Comparison of ENCODE assay signal across 11 cellular contexts in genomic region chr21:33937146-33937545, GRCh38. TPM values are rescaled to one million over a fixed set of nuclear protein-coding genes. Genes with fewer than 3 reads are reported as not detected.
A peak's percentile ranks its signal among the peaks of the same experiment; 100 is the strongest.
DNase-seq lines count a peak whose midpoint lies in the region; ATAC-seq and TF ChIP-seq lines count a peak whose summit lies in the region.
"Had no signal": no experiment of that assay in that cellular context is flagged by ENCODE, and none has a peak within 500 bp of the region (broad histone marks: within the 10 kb centered on the region; RNA-seq: fewer than 3 reads in every experiment).

No MANE protein-coding gene starts in this region.

- H2BK5ac ChIP-seq in H9 (ENCODE audit: insufficient read length, low read length): no peak overlapping the region

- H2BK15ac ChIP-seq in H9 (ENCODE audit: low read depth, low read length): no peak overlapping the region

- H3K79me2 ChIP-seq in H9 (ENCODE audit: insufficient read depth, low read length): peaks cover 1% of the 10 kb centered on the region; the same call in 1 of the 2 replicates
- H3K79me2 ChIP-seq in neural progenitor cell (ENCODE audit: low read depth): peaks cover 23% of the 10 kb centered on the region
- H3K79me2 ChIP-seq in MM.1S (ENCODE audit: low read length): no peaks in the 10 kb centered on the region

- no peak overlapping the region for H3K4ac ChIP-seq in H9 (ENCODE audit: low read depth, low read length)

- peaks cover 0 to 1% (median 0%) of the 10 kb centered on the region in 7 donors for H3K9me3 Mint-ChIP-seq in CD4-positive, CD25-positive, alpha-beta regulatory T cell
- peaks cover under 1% of the 10 kb centered on the region in 2 experiments; a peak in 2 of 5 replicates for H3K9me3 Mint-ChIP-seq in H9
- H3K9me3 Mint-ChIP-seq in activated T-helper 2 cell treated with anti-CD3 and anti-CD28 coated beads, Interferon-gamma antibody, Interleukin-2, Interleukin-4, amounts not matched to agents 10 μg/mL and 5 μg/mL and 100 μg/mL, durations not matched to agents 14 hours and 24 hours and 36 hours: no peaks in the 10 kb centered on the region
- H3K9me3 Mint-ChIP-seq in neural progenitor cell: peaks cover 4% of the 10 kb centered on the region

- intact Hi-C loops in activated T-helper 2 cell treated with anti-CD3 and anti-CD28 coated beads, Interferon-gamma antibody, Interleukin-2, Interleukin-4, amounts not matched to agents 10 μg/mL and 5 μg/mL and 100 μg/mL, durations not matched to agents 14 hours and 24 hours and 36 hours (cut with micrococcal nuclease): no loop called here

- no peaks in the 10 kb centered on the region for H3K27me3 Mint-ChIP-seq in CD4-positive, CD25-positive, alpha-beta regulatory T cell
- H3K27me3 Mint-ChIP-seq in H9 (ENCODE audit: low read depth) (no peaks in the 10 kb centered on the region), neural progenitor cell (ENCODE audit: insufficient read depth, low read depth) (peaks cover 2% of the 10 kb centered on the region)
- H3K27me3 Mint-ChIP-seq in activated T-helper 2 cell treated with anti-CD3 and anti-CD28 coated beads, Interferon-gamma antibody, Interleukin-2, Interleukin-4, amounts not matched to agents 10 μg/mL and 5 μg/mL and 100 μg/mL, durations not matched to agents 14 hours and 24 hours and 36 hours (ENCODE audit: low read depth): no peaks in the 10 kb centered on the region

- no peak overlapping the region for H2BK120ac ChIP-seq in H9 (ENCODE audit: low read depth, low read length, poor library complexity, severe bottlenecking)

- peaks cover 69% of the 10 kb centered on the region for H3K4me1 ChIP-seq in CD4-positive, CD25-positive, alpha-beta regulatory T cell (ENCODE audit: control insufficient read depth, insufficient read depth, low read length, poor library complexity, severe bottlenecking)
- H3K4me1 ChIP-seq in H9 (ENCODE audit: insufficient read depth, low read length) (peaks cover 4% of the 10 kb centered on the region; the same call in 1 of the 2 replicates), neural progenitor cell (peaks cover 4% of the 10 kb centered on the region), MM.1S (ENCODE audit: low read length) (no peaks in the 10 kb centered on the region)

- no peak overlapping the region for H3K9ac ChIP-seq in H9 (ENCODE audit: extremely low read depth, insufficient read length, low read length)
- no peak overlapping the region for H3K9ac ChIP-seq in neural progenitor cell
- H3K9ac ChIP-seq in MM.1S (ENCODE audit: low read length): no peak overlapping the region

- H2BK20ac ChIP-seq in H9 (ENCODE audit: low read depth, low read length, poor library complexity, severe bottlenecking): no peak overlapping the region

- H3F3A ChIP-seq in neural progenitor cell (ENCODE audit: low read depth) (no peaks in the 10 kb centered on the region), MM.1S (ENCODE audit: insufficient read depth, low read length) (no peaks in the 10 kb centered on the region)

- no peak overlapping the region for H3T11ph ChIP-seq in H9 (ENCODE audit: low read length)

- H3K36me3 ChIP-seq in CD4-positive, CD25-positive, alpha-beta regulatory T cell (ENCODE audit: control insufficient read depth, insufficient read depth, low read length): peaks cover 18% of the 10 kb centered on the region
- H3K36me3 ChIP-seq in neural progenitor cell (no peaks in the 10 kb centered on the region), MM.1S (replicated peaks; ENCODE audit: insufficient read depth, low read length) (no peaks in the 10 kb centered on the region)

- no peak for TF ChIP-seq CTCF in H9 (conservative IDR thresholded peaks at IDR 0.05)
- no peak for TF ChIP-seq CTCF in neural progenitor cell (IDR thresholded peaks at IDR 0.05)
- TF ChIP-seq CTCF in MM.1S (IDR thresholded peaks at IDR 0.05; ENCODE audit: low read length): no peak

- no peak overlapping the region for H2AFZ ChIP-seq in H9 (ENCODE audit: low read length)
- no peak overlapping the region for H2AFZ ChIP-seq in neural progenitor cell (replicated peaks)
- no peak overlapping the region for H2AFZ ChIP-seq in MM.1S (ENCODE audit: low read length)

- no peak for ATAC-seq in CD4-positive, CD25-positive, alpha-beta regulatory T cell (ENCODE audit: low read depth in 2 of 2)
- ATAC-seq: Panc1 had no signal

- no peak overlapping the region for H3K56ac ChIP-seq in H9 (ENCODE audit: insufficient read length, low read depth, low read length)

- no peak overlapping the region for H3K14ac ChIP-seq in H9 (ENCODE audit: insufficient read depth, low read length)

- peaks cover 23% of the 10 kb centered on the region for H3K36me3 Mint-ChIP-seq in CD4-positive, CD25-positive, alpha-beta regulatory T cell
- H3K36me3 Mint-ChIP-seq in H9 (ENCODE audit: insufficient read depth in 1 of 3, low read depth in 3 of 3) (peaks cover under 1 to 16% (median 12%) of the 10 kb centered on the region in 3 experiments), neural progenitor cell (peaks cover 1% of the 10 kb centered on the region)
- peaks cover 52% of the 10 kb centered on the region for H3K36me3 Mint-ChIP-seq in activated T-helper 2 cell treated with anti-CD3 and anti-CD28 coated beads, Interferon-gamma antibody, Interleukin-2, Interleukin-4, amounts not matched to agents 10 μg/mL and 5 μg/mL and 100 μg/mL, durations not matched to agents 14 hours and 24 hours and 36 hours (ENCODE audit: low read depth)

- peak overlapping the region; percentile 98 to 100 (median 99) for H3K4me3 Mint-ChIP-seq in CD4-positive, CD25-positive, alpha-beta regulatory T cell
- H3K4me3 Mint-ChIP-seq in H9 (no peak overlapping the region), neural progenitor cell (no peak overlapping the region)
- H3K4me3 Mint-ChIP-seq in activated T-helper 2 cell treated with anti-CD3 and anti-CD28 coated beads, Interferon-gamma antibody, Interleukin-2, Interleukin-4, amounts not matched to agents 10 μg/mL and 5 μg/mL and 100 μg/mL, durations not matched to agents 14 hours and 24 hours and 36 hours (ENCODE audit: low read depth): peak overlapping the region; percentile 56

- H3K23ac ChIP-seq in H9 (ENCODE audit: insufficient read length, low read depth, low read length): no peak overlapping the region

- no peaks in the 10 kb centered on the region for H3K9me2 ChIP-seq in MM.1S (replicated peaks; ENCODE audit: insufficient read depth, low read length)

- no peak overlapping the region for H4K5ac ChIP-seq in H9 (ENCODE audit: insufficient read length, low read depth, low read length)

- no peak overlapping the region for H4K8ac ChIP-seq in H9 (replicated peaks; ENCODE audit: insufficient read length, low read depth, low read length)

- WGBS in H9 (ENCODE audit: extremely low coverage, insufficient read length, low lambda C conversion rate): no CpG with 5 or more reads among the region's 4 CpGs

- peaks cover 25 to 84% (median 49%) of the 10 kb centered on the region in 4 donors for H3K4me1 Mint-ChIP-seq in CD4-positive, CD25-positive, alpha-beta regulatory T cell
- peaks cover 16 to 21% of the 10 kb centered on the region in 2 experiments for H3K4me1 Mint-ChIP-seq in H9
- H3K4me1 Mint-ChIP-seq in activated T-helper 2 cell treated with anti-CD3 and anti-CD28 coated beads, Interferon-gamma antibody, Interleukin-2, Interleukin-4, amounts not matched to agents 10 μg/mL and 5 μg/mL and 100 μg/mL, durations not matched to agents 14 hours and 24 hours and 36 hours (ENCODE audit: low read depth): peaks cover 54% of the 10 kb centered on the region
- H3K4me1 Mint-ChIP-seq in neural progenitor cell: peaks cover 25% of the 10 kb centered on the region

- no peak overlapping the region for H3K4me2 ChIP-seq in H9 (ENCODE audit: insufficient read depth, insufficient read length, low read length)
- no peak overlapping the region for H3K4me2 ChIP-seq in neural progenitor cell
- H3K4me2 ChIP-seq in MM.1S (ENCODE audit: low read depth, low read length): no peak overlapping the region

- no peak overlapping the region for H2BK12ac ChIP-seq in H9 (ENCODE audit: insufficient read length, low read depth, low read length)

- no peak overlapping the region for H4K91ac ChIP-seq in H9 (ENCODE audit: insufficient read length, low read depth, low read length)

- H3K27me3 ChIP-seq in CD4-positive, CD25-positive, alpha-beta regulatory T cell (ENCODE audit: control insufficient read depth, insufficient read depth, low read length): no peaks in the 10 kb centered on the region
- H3K27me3 ChIP-seq in H9 (ENCODE audit: insufficient read depth, low read length) (no peaks in the 10 kb centered on the region), neural progenitor cell (no peaks in the 10 kb centered on the region), MM.1S (replicated peaks; ENCODE audit: insufficient read depth, low read length) (no peaks in the 10 kb centered on the region)

- no peak overlapping the region for H2AK5ac ChIP-seq in H9 (ENCODE audit: insufficient read length, low read length)

- H3K4me3 ChIP-seq in CD4-positive, CD25-positive, alpha-beta regulatory T cell (ENCODE audit: low read depth, low read length): peak overlapping the region; percentile 99
- H3K4me3 ChIP-seq in neural progenitor cell (no peak overlapping the region), MM.1S (ENCODE audit: low read length) (no peak overlapping the region)

- H4K20me1 ChIP-seq in H9 (ENCODE audit: control insufficient read depth, insufficient read depth, insufficient read length) (no peaks in the 10 kb centered on the region), neural progenitor cell (ENCODE audit: low read depth) (no peaks in the 10 kb centered on the region), MM.1S (ENCODE audit: insufficient read depth, low read length) (no peaks in the 10 kb centered on the region)

- peak overlapping the region; percentile 96 for H3K27ac ChIP-seq in CD4-positive, CD25-positive, alpha-beta regulatory T cell (ENCODE audit: insufficient read depth, low read length, poor library complexity, severe bottlenecking)
- no peak overlapping the region for H3K27ac ChIP-seq in H9 (ENCODE audit: insufficient read length, low read depth, low read length)
- H3K27ac ChIP-seq in neural progenitor cell: no peak overlapping the region
- H3K27ac ChIP-seq in MM.1S (ENCODE audit: low read length): no peak overlapping the region

- H3K18ac ChIP-seq in H9 (ENCODE audit: insufficient read length, low read depth, low read length): no peak overlapping the region

- peak in 1 of 3 donors; percentile 36 for DNase-seq in CD4-positive, CD25-positive, alpha-beta regulatory T cell
- DNase-seq in H9 (no peak), neural progenitor cell (ENCODE audit: low spot score) (no peak), AG20443 (ENCODE audit: low spot score) (no peak), ureter (ENCODE audit: low spot score) (no peak), MM.1S (no peak)
- DNase-seq in activated T-helper 2 cell treated with anti-CD3 and anti-CD28 coated beads, Interferon-gamma antibody, Interleukin-2, Interleukin-4, amounts not matched to agents 10 μg/mL and 5 μg/mL and 100 μg/mL, durations not matched to agents 14 hours and 24 hours and 36 hours (ENCODE audit: low spot score): no peak
- DNase-seq: foreskin melanocyte, NCI-H1436 treated with DMSO at 0.1 percent for 48 hours, NCI-H446 treated with DMSO at 0.1 percent for 48 hours had no signal

- H3K27ac Mint-ChIP-seq in CD4-positive, CD25-positive, alpha-beta regulatory T cell: peak overlapping the region; percentile 99 to 100 (median 100)
- H3K27ac Mint-ChIP-seq in H9: peak overlapping the region in 2 of 3 experiments; percentile 28 to 51; a peak in 1 of 7 replicates
- H3K27ac Mint-ChIP-seq in activated T-helper 2 cell treated with anti-CD3 and anti-CD28 coated beads, Interferon-gamma antibody, Interleukin-2, Interleukin-4, amounts not matched to agents 10 μg/mL and 5 μg/mL and 100 μg/mL, durations not matched to agents 14 hours and 24 hours and 36 hours: peak overlapping the region; percentile 83
- H3K27ac Mint-ChIP-seq in neural progenitor cell: peak overlapping the region; percentile 93

- H3K9me3 ChIP-seq in CD4-positive, CD25-positive, alpha-beta regulatory T cell (ENCODE audit: control insufficient read depth in 2 of 2, low read length in 2 of 2): no peaks in the 10 kb centered on the region
- H3K9me3 ChIP-seq in H9 (ENCODE audit: control insufficient read depth, low read depth, low read length) (no peaks in the 10 kb centered on the region), neural progenitor cell (ENCODE audit: low read depth) (no peaks in the 10 kb centered on the region), MM.1S (replicated peaks; ENCODE audit: insufficient read depth, low read length) (no peaks in the 10 kb centered on the region)

- peaks cover 2% of the 10 kb centered on the region for H3K79me1 ChIP-seq in H9 (ENCODE audit: insufficient read depth, low read depth, low read length, poor library complexity, severe bottlenecking)

- H3K23me2 ChIP-seq in H9 (ENCODE audit: insufficient read length, low read depth, low read length, poor library complexity, severe bottlenecking): peaks cover 2% of the 10 kb centered on the region

RNA-seq across cellular contexts. Expression of gene ATP5PO, which starts 21.5 kb away (rescaled TPM):
- total RNA-seq in CD4-positive, CD25-positive, alpha-beta regulatory T cell: 119 TPM
- 100 to 1,000 TPM; 389 to 458 (median 427) TPM for polyA plus RNA-seq in CD4-positive, CD25-positive, alpha-beta regulatory T cell
- 263 and 275 TPM in 2 replicates for total RNA-seq in H9 (2021)
- total RNA-seq in activated T-helper 2 cell treated with anti-CD3 and anti-CD28 coated beads, Interferon-gamma antibody, Interleukin-2, Interleukin-4, amounts not matched to agents 10 μg/mL and 5 μg/mL and 100 μg/mL, durations not matched to agents 14 hours and 24 hours and 36 hours: 185 and 186 TPM in 2 replicates
- 271 and 309 TPM in 2 replicates for total RNA-seq in neural progenitor cell (ENCODE audit: low replicate concordance)
- total RNA-seq in ureter: 188 TPM

Comparison
In these comparisons a context has a peak if more than half of its experiments do, and no peak if none do; other contexts are left out.
1. H3K27ac Mint-ChIP-seq: peak in every context shown above with its lines; median percentile 100 in CD4-positive, CD25-positive, alpha-beta regulatory T cell; 93 in neural progenitor cell; 83 in activated T-helper 2 cell treated with anti-CD3 and anti-CD28 coated beads, Interferon-gamma antibody, Interleukin-2, Interleukin-4, amounts not matched to agents 10 μg/mL and 5 μg/mL and 100 μg/mL, durations not matched to agents 14 hours and 24 hours and 36 hours; 40 in H9.
2. H3K4me3 Mint-ChIP-seq: peak in CD4-positive, CD25-positive, alpha-beta regulatory T cell (4 of 4) and activated T-helper 2 cell treated with anti-CD3 and anti-CD28 coated beads, Interferon-gamma antibody, Interleukin-2, Interleukin-4, amounts not matched to agents 10 μg/mL and 5 μg/mL and 100 μg/mL, durations not matched to agents 14 hours and 24 hours and 36 hours (single experiment); none in H9 (0 of 2) and neural progenitor cell (single experiment).